27 cellular contexts compared by ENCODE assay signal in the genomic region with DNA sequence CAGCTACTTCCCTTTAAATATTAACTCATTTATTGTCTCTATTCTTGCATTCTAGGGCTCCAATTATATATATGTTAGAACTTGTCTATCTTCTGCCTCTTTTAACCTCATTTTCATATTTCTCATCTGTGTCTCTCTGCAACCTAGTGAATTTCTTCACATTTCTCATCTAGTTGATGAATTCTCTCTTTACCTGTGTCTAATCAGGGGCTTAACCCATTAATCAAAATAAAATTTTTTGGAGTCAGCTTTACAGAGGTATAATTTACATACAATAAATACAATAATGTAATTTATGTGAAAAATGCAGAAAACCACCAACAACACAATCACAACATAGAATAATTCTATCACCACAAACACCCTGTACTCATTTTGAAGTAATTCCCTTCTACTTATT.
"Had no signal": no experiment of that assay in that cellular context is flagged by ENCODE, and none has a peak within 500 bp of the region (broad histone marks: within the 10 kb centered on the region; RNA-seq: fewer than 3 reads in every experiment).

No MANE protein-coding gene starts in this region.

- DNase-seq: stimulated activated CD4-positive, alpha-beta T cell treated with anti-CD3 and anti-CD28 coated beads, Interleukin-2, amount 100 ng/mL, for 48 hours; stimulated activated CD4-positive, alpha-beta T cell treated with anti-CD3 and anti-CD28 coated beads, Interleukin-4, amount 100 ng/mL, for 1 hour; stimulated activated CD4-positive, alpha-beta T cell treated with anti-CD3 and anti-CD28 coated beads, Interleukin-4, amount 100 ng/mL, for 24 hours; stimulated activated CD4-positive, alpha-beta T cell treated with anti-CD3 and anti-CD28 coated beads, Interleukin-4, amount 100 ng/mL, for 4 hours; stimulated activated CD8-positive, alpha-beta memory T cell treated with anti-CD3 and anti-CD28 coated beads, Interleukin-4, amount 100 ng/mL, for 48 hours; stimulated activated naive B cell treated with anti-CD40 and anti-IgM and Interleukin-4, amounts not matched to agents 10 μg/mL and 1 μg/mL and 100 μg/mL, for 72 hours; stimulated activated naive CD4-positive, alpha-beta T cell; stimulated activated naive CD4-positive, alpha-beta T cell treated with Interleukin-2 at 50 U/mL for 16 hours; stimulated activated naive CD8-positive, alpha-beta T cell treated with anti-CD3 and anti-CD28 coated beads, Interleukin-15, amount 100 ng/mL, for 72 hours; stimulated activated naive CD8-positive, alpha-beta T cell treated with anti-CD3 and anti-CD28 coated beads, Interleukin-15, Interleukin-2, amounts not matched to agents 100 U/mL and 50 U/mL, for 24 hours; stomach; substantia nigra; testis; thyroid gland; tibial artery; transverse colon; trophoblast cell; upper lobe of left lung; upper lobe of right lung; uterus had no signal

- H3K36me3 ChIP-seq: stomach, suprapubic skin, thoracic aorta, thyroid gland, tibial artery, transverse colon, upper lobe of left lung, upper lobe of right lung, uterus, vagina had no signal

- FAIRE-seq: urothelium cell line had no signal

- ATAC-seq: stimulated activated effector memory CD8-positive, alpha-beta T cell treated with anti-CD3 and anti-CD28 coated beads, Interleukin-12 subunit alpha, Interleukin-12 subunit beta, amount 100 ng/mL, for 72 hours; stimulated activated memory B cell treated with anti-CD40 and anti-IgM and Interleukin-4, amounts not matched to agents 10 μg/mL and 1 μg/mL and 100 μg/mL, for 72 hours; stimulated activated naive B cell treated with anti-CD40 and anti-IgM and Interleukin-4, amounts not matched to agents 10 μg/mL and 1 μg/mL and 100 μg/mL, for 72 hours; stimulated activated naive CD8-positive, alpha-beta T cell treated with anti-CD3 and anti-CD28 coated beads, Interleukin-15, amount 100 ng/mL, for 72 hours; stimulated activated naive CD8-positive, alpha-beta T cell treated with anti-CD3 and anti-CD28 coated beads, Interleukin-15, Interleukin-2, amounts not matched to agents 100 U/mL and 50 U/mL, for 24 hours; upper lobe of right lung had no signal

- H3K4me3 ChIP-seq: stomach, suprapubic skin, testis, thoracic aorta, thyroid gland, tibial artery, tibial nerve, transverse colon, upper lobe of left lung, upper lobe of right lung, uterus, vagina had no signal

- H3K9me3 ChIP-seq: testis, thoracic aorta, thyroid gland, transverse colon, upper lobe of left lung, upper lobe of right lung, uterus, vagina had no signal

- H3K27me3 ChIP-seq: stomach, suprapubic skin, testis, thyroid gland, tibial artery, tibial nerve, transverse colon, upper lobe of left lung, upper lobe of right lung, uterus, vagina had no signal

- H3K4me1 ChIP-seq: stomach, suprapubic skin, testis, thyroid gland, tibial nerve, transverse colon, upper lobe of left lung, upper lobe of right lung, uterus, vagina had no signal

- H3K27ac ChIP-seq: stomach, suprapubic skin, testis, thyroid gland, tibial artery, tibial nerve, transverse colon, upper lobe of left lung, upper lobe of right lung, uterus, vagina had no signal
